Comparison of ENCODE assay signal across 17 cellular contexts in the genomic region with DNA sequence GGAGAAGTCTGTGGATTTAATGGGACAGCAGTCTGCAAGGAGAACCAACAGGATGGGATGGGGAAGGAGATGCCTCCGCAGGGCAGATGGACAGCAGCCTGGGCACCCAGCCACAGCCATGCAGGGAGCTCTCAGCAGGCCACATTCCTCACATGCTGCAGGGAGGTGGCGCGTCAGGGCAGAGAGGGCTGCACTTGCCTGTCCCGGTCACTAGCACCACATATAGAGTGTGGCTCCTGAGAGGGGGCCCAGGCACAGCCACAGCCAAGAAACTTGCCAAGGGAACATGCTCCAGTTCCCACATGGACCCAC.
DNase-seq lines count a peak whose midpoint lies in the region; ATAC-seq and TF ChIP-seq lines count a peak whose summit lies in the region.
"Had no signal": no experiment of that assay in that cellular context is flagged by ENCODE, and none has a peak within 500 bp of the region (broad histone marks: within the 10 kb centered on the region; RNA-seq: fewer than 3 reads in every experiment).

No MANE protein-coding gene starts in this region.

- H3K4me1 ChIP-seq in Panc1 (ENCODE audit: control insufficient read depth, insufficient read depth, low read length), result no peaks in the 10 kb centered on the region
- peaks cover 21% of the 10 kb centered on the region for H3K4me1 ChIP-seq in PC-9 (replicated peaks; ENCODE audit: insufficient read depth)

- TF ChIP-seq CTCF in Panc1 (IDR thresholded peaks at IDR 0.05) (no peak), retinal pigment epithelial cell (conservative IDR thresholded peaks at IDR 0.05; ENCODE audit: low read depth, low read length) (peak; percentile 0), PC-9 (conservative IDR thresholded peaks at IDR 0.05) (no peak)

- H3K9me3 ChIP-seq in Panc1 (ENCODE audit: control insufficient read depth, insufficient read depth, low read depth, low read length), result no peaks in the 10 kb centered on the region
- H3K9me3 ChIP-seq in PC-9 (ENCODE audit: insufficient read depth, low read depth), result no peaks in the 10 kb centered on the region
- H3K9me3 ChIP-seq: left lung had no signal

- no peaks in the 10 kb centered on the region for H3K9me2 ChIP-seq in PC-9 (ENCODE audit: insufficient read depth)

- CTCF ChIA-PET in Panc1 (lab: Charles Lee) (no interaction called here), PC-9 (lab: Charles Lee) (no interaction called here)

- H3K4me3 ChIP-seq in Panc1 (ENCODE audit: low read depth in 2 of 2, low read length in 2 of 2) (no peak overlapping the region), retinal pigment epithelial cell (ENCODE audit: low read length) (no peak overlapping the region), PC-9 (no peak overlapping the region)
- H3K4me3 ChIP-seq: left lung had no signal

- no peaks in the 10 kb centered on the region for H4K20me1 ChIP-seq in PC-9 (ENCODE audit: insufficient read depth)

- in situ Hi-C loops in Panc1 (cut with HindIII; ENCODE audit: low pct_unique_long_range_greater_than_20kb, low sequenced_read_pairs), result no loop called here

- H3K79me2 ChIP-seq in PC-9 (ENCODE audit: low read depth), result no peaks in the 10 kb centered on the region

- peak; percentile 63; the same call in 1 of the 2 replicates for ATAC-seq in Panc1

- no peaks in the 10 kb centered on the region for H3K27me3 ChIP-seq in Panc1 (ENCODE audit: control insufficient read depth, insufficient read depth, low read length)
- H3K27me3 ChIP-seq in PC-9 (ENCODE audit: insufficient read depth, low read depth), result no peaks in the 10 kb centered on the region
- H3K27me3 ChIP-seq: brain microvascular endothelial cell, left lung had no signal

- POLR2A ChIA-PET in Panc1 (lab: Charles Lee) (no interaction called here), PC-9 (lab: Charles Lee; ENCODE audit: unreplicated experiment) (no interaction called here)

- DNase-seq in DMS 273 (lab: John Stamatoyannopoulos, UW; ENCODE audit: unreplicated experiment) (peak; percentile 23), DMS 273 treated with DMSO at 0.1 percent for 48 hours (lab: John Stamatoyannopoulos, UW) (no peak), Panc1 (ENCODE audit: low read depth, low spot score) (no peak), globus pallidus (ENCODE audit: low spot score) (peak; percentile 26), retinal pigment epithelial cell (ENCODE audit: low read depth) (no peak), COLO829 (ENCODE audit: low spot score) (no peak), PC-9 (no peak), DMS53 treated with DMSO at 0.1 percent for 48 hours (lab: John Stamatoyannopoulos, UW; ENCODE audit: unreplicated experiment) (no peak)
- DNase-seq: activated CD4-positive, alpha-beta T cell treated with anti-CD3 and anti-CD28 coated beads for 4 hours; brain microvascular endothelial cell; effector memory CD4-positive, alpha-beta T cell; Kasumi-1; left lung; NCI-H1436; NCI-H2227 treated with DMSO at 0.1 percent for 48 hours; stimulated activated CD4-positive, alpha-beta T cell treated with anti-CD3 and anti-CD28 coated beads, Interleukin-12 subunit alpha, Interleukin-12 subunit beta, amount 100 ng/mL, for 4 hours had no signal

- peaks cover 18% of the 10 kb centered on the region for H3F3A ChIP-seq in PC-9 (ENCODE audit: insufficient read depth, low read depth)

- H3K4me2 ChIP-seq in PC-9, result no peak overlapping the region

- H3K36me3 ChIP-seq in Panc1 (ENCODE audit: control insufficient read depth, insufficient read depth, low read length) (no peaks in the 10 kb centered on the region), PC-9 (ENCODE audit: low read depth) (no peaks in the 10 kb centered on the region)
- H3K36me3 ChIP-seq: brain microvascular endothelial cell, left lung had no signal

- intact Hi-C loops in Panc1 (cut with micrococcal nuclease; ENCODE audit: unreplicated experiment), result no loop called here
- intact Hi-C loops in PC-9 (cut with micrococcal nuclease; ENCODE audit: unreplicated experiment), result no loop called here

- BruUV-seq in Panc1 (replicated peaks; lab: Mats Ljungman, UMichigan) (no TSS peak), PC-9 (replicated peaks; lab: Mats Ljungman, UMichigan) (no TSS peak)

- no peak overlapping the region for H3K27ac ChIP-seq in Panc1 (ENCODE audit: low read length)
- H3K27ac ChIP-seq in PC-9, result no peak overlapping the region
- H3K27ac ChIP-seq: 22Rv1, brain microvascular endothelial cell, left lung had no signal

- no peak overlapping the region for H2AFZ ChIP-seq in PC-9

Comparison
In these comparisons a context has a peak if more than half of its experiments do, and no peak if none do; other contexts are left out.
1. DNase-seq: peak in DMS 273 (single experiment) and globus pallidus (single experiment); none in DMS 273 treated with DMSO at 0.1 percent for 48 hours (single experiment), Panc1 (single experiment), retinal pigment epithelial cell (single experiment), COLO829 (single experiment), PC-9 (0 of 2) and DMS53 treated with DMSO at 0.1 percent for 48 hours (single experiment).